ENCODE assay signal across 8 cellular contexts in genomic region chr19:12774588-12775555, GRCh38. TPM values are rescaled to one million over a fixed set of nuclear protein-coding genes. Genes with fewer than 3 reads are reported as not detected.
A peak's percentile ranks its signal among the peaks of the same experiment; 100 is the strongest.
DNase-seq lines count a peak whose midpoint lies in the region; ATAC-seq and TF ChIP-seq lines count a peak whose summit lies in the region.

HOOK2 (minus strand) TSS chr19:12775552; CDS start chr19:12775449, 103 bp downstream.

- peak within 1 kb of the TSS; percentile 43; the same call in 1 of the 2 replicates for H3K4me3 ChIP-seq in iPS DF 6.9 (ENCODE audit: low read length)
- H3K4me3 ChIP-seq in sigmoid colon: peak within 1 kb of the TSS; percentile 41 to 68 (median 61)

- no peak for TF ChIP-seq POLR2A in sigmoid colon (IDR thresholded peaks at IDR 0.05)

- ATAC-seq in GM21619 (IDR thresholded peaks at IDR 0.05; ENCODE audit: unreplicated experiment): peak; percentile 3
- ATAC-seq in HG03342 (IDR thresholded peaks at IDR 0.05; ENCODE audit: unreplicated experiment): no peak

- peaks cover 7% of the 10 kb centered on the region; the same call in 1 of the 2 replicates for H3K4me1 ChIP-seq in iPS DF 6.9 (ENCODE audit: control insufficient read depth, insufficient read depth, low read length)
- H3K4me1 ChIP-seq in sigmoid colon: peaks cover 0 to 42% (median 30%) of the 10 kb centered on the region in 4 donors

- H3K9me3 ChIP-seq in iPS DF 6.9 (ENCODE audit: control insufficient read depth, insufficient read depth, low read length) (no peaks in the 10 kb centered on the region), sigmoid colon (no peaks in the 10 kb centered on the region)

- intact Hi-C loops in sigmoid colon (cut with DNase I): no loop called here

- TF ChIP-seq EP300 in sigmoid colon (IDR thresholded peaks at IDR 0.05): no peak

- no peak for TF ChIP-seq CTCF in sigmoid colon (IDR thresholded peaks at IDR 0.05)

- H3K36me3 ChIP-seq in iPS DF 6.9 (ENCODE audit: control insufficient read depth, insufficient read depth, low read length) (peaks cover 7% of the 10 kb centered on the region; the same call in 1 of the 2 replicates), sigmoid colon (no peaks in the 10 kb centered on the region)

- peak within 1 kb of the TSS; percentile 76 for H3K27ac ChIP-seq in angular gyrus (ENCODE audit: low read depth, low read length)
- H3K27ac ChIP-seq in iPS DF 6.9 (ENCODE audit: low read length): no peak within 1 kb of the TSS
- peak within 1 kb of the TSS; percentile 89 to 97 (median 94) for H3K27ac ChIP-seq in sigmoid colon

- no CpG with 5 or more reads among the region's 58 CpGs for whole genome bisulfite sequencing in iPS DF 6.9 (ENCODE audit: insufficient coverage, insufficient read length)
- WGBS in sigmoid colon, 2 donors: 8 to 19% methylated on average over 58 of the region's 58 CpGs

- no peak for DNase-seq in A172 (ENCODE audit: low spot score)
- peak; percentile 74 for DNase-seq in NCI-H2171 treated with DMSO at 0.1 percent for 48 hours (lab: John Stamatoyannopoulos, UW)
- DNase-seq in iPS DF 6.9 (ENCODE audit: low read depth, low spot score): no peak
- DNase-seq in sigmoid colon: peak; percentile 86
- no peak for DNase-seq in RKO (ENCODE audit: low spot score)

- H3K27me3 ChIP-seq in iPS DF 6.9 (ENCODE audit: control insufficient read depth, insufficient read depth, low read length): no peaks in the 10 kb centered on the region
- no peaks in the 10 kb centered on the region for H3K27me3 ChIP-seq in sigmoid colon

RNA-seq across cellular contexts. Expression of gene HOOK2, which starts in this region (rescaled TPM):
- total RNA-seq in A172 (2014; rRNA removed; shearing (Covaris generic)): 10.2 and 20.5 TPM in 2 replicates
- 10 to 100 TPM; 10.2 to 37.9 (median 12.7) TPM for total RNA-seq in sigmoid colon
- polyA plus RNA-seq in sigmoid colon: 10 to 100 TPM; 36.0 to 80.4 (median 42.1) TPM

Comparison
In these comparisons a context has a peak if more than half of its experiments do, and no peak if none do; other contexts are left out.
1. DNase-seq: peak in NCI-H2171 treated with DMSO at 0.1 percent for 48 hours (single experiment) and sigmoid colon (single experiment); none in A172 (single experiment), iPS DF 6.9 (single experiment) and RKO (single experiment).